17 cellular contexts compared by ENCODE assay signal in genomic region chr7:73809454-73810090, GRCh38. TPM values are rescaled to one million over a fixed set of nuclear protein-coding genes. Genes with fewer than 3 reads are reported as not detected.
A peak's percentile ranks its signal among the peaks of the same experiment; 100 is the strongest.
DNase-seq lines count a peak whose midpoint lies in the region; ATAC-seq and TF ChIP-seq lines count a peak whose summit lies in the region.
"Had no signal": no experiment of that assay in that cellular context is flagged by ENCODE, and none has a peak within 500 bp of the region (broad histone marks: within the 10 kb centered on the region; RNA-seq: fewer than 3 reads in every experiment).

No MANE protein-coding gene starts in this region.

- peak overlapping the region; percentile 33 for H3K18ac ChIP-seq in neuronal stem cell (ENCODE audit: low read length)

- no peaks in the 10 kb centered on the region; the same call in 1 of the 2 replicates for H3K36me3 Mint-ChIP-seq in WTC11
- H3K36me3 Mint-ChIP-seq: memory B cell had no signal

- H3K9me3 Mint-ChIP-seq in WTC11, result peaks cover 4% of the 10 kb centered on the region; the same call in 1 of the 2 replicates

- H3K4me3 ChIP-seq in BE2C (ENCODE audit: low read depth, low read length) (no peak overlapping the region), neuronal stem cell (ENCODE audit: low read length in 2 of 2) (no peak overlapping the region)
- H3K4me3 ChIP-seq: thoracic aorta had no signal

- peak overlapping the region; percentile 56 for H4K91ac ChIP-seq in neuronal stem cell (ENCODE audit: low read depth, low read length, poor library complexity)

- no peak overlapping the region for H3K27ac ChIP-seq in neuronal stem cell (replicated peaks; ENCODE audit: low read length)
- H3K27ac ChIP-seq: thoracic aorta had no signal

- H2BK12ac ChIP-seq in neuronal stem cell (ENCODE audit: low read length), result peak overlapping the region; percentile 88

- no peak overlapping the region for H4K8ac ChIP-seq in neuronal stem cell (ENCODE audit: low read depth, low read length)

- peak overlapping the region; percentile 3 for H2BK15ac ChIP-seq in neuronal stem cell (ENCODE audit: low read length)

- no peak overlapping the region for H3K23ac ChIP-seq in neuronal stem cell (ENCODE audit: low read depth, low read length, poor library complexity)

- no peak overlapping the region for H3K9ac ChIP-seq in neuronal stem cell (ENCODE audit: low read depth, low read length, poor library complexity)

- CTCF ChIA-PET in WTC11 (lab: Charles Lee), result interaction anchor here (1.1 to 4.1 kb wide), 8 partner anchors 17 to 393 kb away, joined by 4 to 48 read pairs (median 28); partner anchors contain the start of gene METTL27

- H3K4me1 ChIP-seq in BE2C, result 0 out of 2 replicates have a peak, but pooled peaks cover 3% of the 10 kb centered on the region
- H3K4me1 ChIP-seq in neuronal stem cell (ENCODE audit: control insufficient read depth in 2 of 2, insufficient read depth in 1 of 2, low read depth in 1 of 2, low read length in 2 of 2), result peaks cover 0 to 2% of the 10 kb centered on the region in 2 donors

- H3K9me3 ChIP-seq in BE2C (no peaks in the 10 kb centered on the region; the same call in 1 of the 2 replicates), neuronal stem cell (replicated peaks in 1 of 2; ENCODE audit: control insufficient read depth in 2 of 2, insufficient read depth in 1 of 2, low read depth in 1 of 2, low read length in 2 of 2) (no peaks in the 10 kb centered on the region)
- H3K9me3 ChIP-seq: thoracic aorta had no signal

- H3K27me3 ChIP-seq in BE2C (no peaks in the 10 kb centered on the region), neuronal stem cell (ENCODE audit: control insufficient read depth in 3 of 3, insufficient read depth in 3 of 3, low read depth in 1 of 3, low read length in 3 of 3) (no peaks in the 10 kb centered on the region)

- DNase-seq in BE2C, result peak; percentile 42
- DNase-seq in MV-4-11 (lab: John Stamatoyannopoulos, UW), result peak; percentile 43
- DNase-seq in ecto neural progenitor cell (ENCODE audit: low spot score), result peak; percentile 40
- DNase-seq in neuronal stem cell (ENCODE audit: low spot score), result no peak
- no peak for DNase-seq in WTC11 (ENCODE audit: low spot score)
- DNase-seq: activated naive CD4-positive, alpha-beta T cell treated with Interleukin-2 at 50 U/mL for 16 hours; SIG-M5; stimulated activated CD4-positive, alpha-beta T cell treated with anti-CD3 and anti-CD28 coated beads, Interleukin-15, amount 100 ng/mL, for 24 hours had no signal

- H2BK5ac ChIP-seq in neuronal stem cell (ENCODE audit: low read length), result no peak overlapping the region

- no peak overlapping the region for H3K27ac Mint-ChIP-seq in WTC11
- H3K27ac Mint-ChIP-seq: memory B cell had no signal

- no peak overlapping the region for H3K4me2 ChIP-seq in neuronal stem cell (ENCODE audit: insufficient read depth, low read length, poor library complexity, severe bottlenecking)

- no peaks in the 10 kb centered on the region for H3K79me1 ChIP-seq in neuronal stem cell (ENCODE audit: low read depth, low read length)

- no CpG with 5 or more reads among the region's 21 CpGs for WGBS in neuronal stem cell (ENCODE audit: extremely low coverage in 2 of 2, insufficient read length in 2 of 2, insufficient replicate concordance in 1 of 2), 2 donors

- no peak overlapping the region for H3K4me3 Mint-ChIP-seq in WTC11
- H3K4me3 Mint-ChIP-seq: memory B cell had no signal

- H3K36me3 ChIP-seq in BE2C (no peaks in the 10 kb centered on the region), neuronal stem cell (replicated peaks in 1 of 2; ENCODE audit: control insufficient read depth in 2 of 2, insufficient read depth in 2 of 2, low read length in 2 of 2) (no peaks in the 10 kb centered on the region)
- H3K36me3 ChIP-seq: thoracic aorta had no signal

- no peak overlapping the region for H2BK120ac ChIP-seq in neuronal stem cell (ENCODE audit: low read depth, low read length)

- peak overlapping the region; percentile 38 for H3K14ac ChIP-seq in neuronal stem cell (ENCODE audit: low read length)

- H3K27me3 Mint-ChIP-seq in WTC11 (ENCODE audit: low read depth), result no peaks in the 10 kb centered on the region; the same call in 1 of the 2 replicates

- peak overlapping the region; percentile 48 for H2AK5ac ChIP-seq in neuronal stem cell (ENCODE audit: low read depth, low read length)

- H2AFZ ChIP-seq in neuronal stem cell (ENCODE audit: low read length), result no peak overlapping the region

- POLR2A ChIA-PET in WTC11 (lab: Charles Lee), result interaction anchor here (1.0 to 1.6 kb wide), 3 partner anchors 23 to 45 kb away, joined by 3 to 8 read pairs (median 4); no protein-coding TSS in a partner anchor

- H3K4ac ChIP-seq in neuronal stem cell (ENCODE audit: low read length), result no peak overlapping the region

- peaks cover 8% of the 10 kb centered on the region for H3K4me1 Mint-ChIP-seq in WTC11
- H3K4me1 Mint-ChIP-seq: memory B cell had no signal

- TF ChIP-seq CTCF in BE2C (IDR thresholded peaks at IDR 0.05; ENCODE audit: low read depth, low read length) (no peak), WTC11 (IDR thresholded peaks at IDR 0.05) (no peak)

- no peak for ATAC-seq in HG02938 (IDR thresholded peaks at IDR 0.05; ENCODE audit: unreplicated experiment)
- ATAC-seq in WTC11, result no peak
- no peak for ATAC-seq in GM21529 (IDR thresholded peaks at IDR 0.05; ENCODE audit: unreplicated experiment)
- no peak for ATAC-seq in HG03159 (IDR thresholded peaks at IDR 0.05; ENCODE audit: unreplicated experiment)

TF ChIP-seq in WTC11, 78 proteins besides CTCF, POLR2A, EP300 and RAD21:
- TF ChIP-seq, protein P1, sequence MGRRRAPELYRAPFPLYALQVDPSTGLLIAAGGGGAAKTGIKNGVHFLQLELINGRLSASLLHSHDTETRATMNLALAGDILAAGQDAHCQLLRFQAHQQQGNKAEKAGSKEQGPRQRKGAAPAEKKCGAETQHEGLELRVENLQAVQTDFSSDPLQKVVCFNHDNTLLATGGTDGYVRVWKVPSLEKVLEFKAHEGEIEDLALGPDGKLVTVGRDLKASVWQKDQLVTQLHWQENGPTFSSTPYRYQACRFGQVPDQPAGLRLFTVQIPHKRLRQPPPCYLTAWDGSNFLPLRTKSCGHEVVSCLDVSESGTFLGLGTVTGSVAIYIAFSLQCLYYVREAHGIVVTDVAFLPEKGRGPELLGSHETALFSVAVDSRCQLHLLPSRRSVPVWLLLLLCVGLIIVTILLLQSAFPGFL (CRISPR knock-in tag; IDR thresholded peaks at IDR 0.05; ENCODE audit: borderline replicate concordance), result no peak
TF ChIP-seq in WTC11: peak in this region for 0.

RNA-seq across cellular contexts. Expression of gene CLDN4, which starts 21.2 kb away (rescaled TPM):
- 22.2 TPM for polyA plus RNA-seq in BE2C (2012; ENCODE audit: insufficient read depth, insufficient read length, low read depth)
- polyA plus RNA-seq in neuronal stem cell (2013, experiment 1 of 2), result 4.1 TPM
- 4.0 TPM for polyA plus RNA-seq in neuronal stem cell (2013, experiment 2 of 2)
- 32.0 to 54.3 TPM (median 52.5 TPM) in 3 replicates for total RNA-seq in WTC11 (2021)
- total RNA-seq: activated CD8-positive, alpha-beta memory T cell treated with anti-CD3 and anti-CD28 coated beads for 36 hours had no signal

RNA-seq across cellular contexts. Expression of gene METTL27, which starts 32.7 kb away (rescaled TPM):
- polyA plus RNA-seq in BE2C (2012; ENCODE audit: insufficient read depth, insufficient read length, low read depth), result 6.6 TPM
- 2.8 TPM for polyA plus RNA-seq in neuronal stem cell (2013, experiment 1 of 2)
- polyA plus RNA-seq in neuronal stem cell (2013, experiment 2 of 2), result 3.3 TPM
- 4.3 to 7.7 TPM (median 6.6 TPM) in 3 replicates for total RNA-seq in WTC11 (2021)

RNA-seq across cellular contexts. Expression of gene CLDN3, which starts 39.5 kb away (rescaled TPM):
- not detected for polyA plus RNA-seq in BE2C (2012; ENCODE audit: insufficient read depth, insufficient read length, low read depth)
- polyA plus RNA-seq in neuronal stem cell (2013, experiment 1 of 2), result 13.8 TPM
- polyA plus RNA-seq in neuronal stem cell (2013, experiment 2 of 2), result 13.7 TPM
- total RNA-seq in WTC11 (2021), result 20.7 to 35.1 TPM (median 34.8 TPM) in 3 replicates
- total RNA-seq: activated CD8-positive, alpha-beta memory T cell treated with anti-CD3 and anti-CD28 coated beads for 36 hours; osteocyte; thoracic aorta had no signal
- polyA plus RNA-seq: AG04450 had no signal

RNA-seq across cellular contexts. Expression of gene TMEM270, which starts 51.4 kb away (rescaled TPM):
- polyA plus RNA-seq in BE2C (2012; ENCODE audit: insufficient read depth, insufficient read length, low read depth), result not detected
- polyA plus RNA-seq in neuronal stem cell (2013, experiment 1 of 2), result not detected
- polyA plus RNA-seq in neuronal stem cell (2013, experiment 2 of 2), result 0.04 TPM
- 0.28 TPM in 1 of 3 replicates, not detected in the others for total RNA-seq in WTC11 (2021)
- total RNA-seq: activated CD8-positive, alpha-beta memory T cell treated with anti-CD3 and anti-CD28 coated beads for 36 hours; endothelial cell of umbilical vein; osteocyte; thoracic aorta had no signal
- polyA plus RNA-seq: AG04450, endothelial cell of umbilical vein had no signal

Comparison
In these comparisons a context has a peak if more than half of its experiments do, and no peak if none do; other contexts are left out.
1. DNase-seq: peak in BE2C (single experiment), MV-4-11 (single experiment) and ecto neural progenitor cell (single experiment); none in neuronal stem cell (single experiment) and WTC11 (single experiment).